Comparison of ENCODE assay signal across 8 cellular contexts in genomic region chr19:5827891-5828660, GRCh38. TPM values are rescaled to one million over a fixed set of nuclear protein-coding genes. Genes with fewer than 3 reads are reported as not detected.
DNase-seq lines count a peak whose midpoint lies in the region; ATAC-seq and TF ChIP-seq lines count a peak whose summit lies in the region.

No MANE protein-coding gene starts in this region.

- peak overlapping the region; percentile 94 to 100 (median 98) for H3K27ac Mint-ChIP-seq in naive thymus-derived CD8-positive, alpha-beta T cell

- intact Hi-C loops in OCI-LY7 (cut with micrococcal nuclease; ENCODE audit: unreplicated experiment): no loop called here

- peak; percentile 59 for ATAC-seq in GM21447 (IDR thresholded peaks at IDR 0.05; ENCODE audit: unreplicated experiment)
- ATAC-seq in naive thymus-derived CD8-positive, alpha-beta T cell: peak; percentile 81 to 84

- no peaks in the 10 kb centered on the region for H3K27me3 Mint-ChIP-seq in naive thymus-derived CD8-positive, alpha-beta T cell

- H3K79me2 ChIP-seq in OCI-LY7 (ENCODE audit: insufficient read depth, low read depth, low read length): no peaks in the 10 kb centered on the region

- CTCF ChIA-PET in OCI-LY7 (lab: Charles Lee; ENCODE audit: unreplicated experiment): interaction anchor here (1.0 kb wide), 2 partner anchors 24 kb away, joined by 3 to 4 read pairs; no protein-coding TSS in a partner anchor

- peak overlapping the region; percentile 72 for H3K4me3 ChIP-seq in OCI-LY7 (ENCODE audit: low read depth, low read length, poor library complexity, severe bottlenecking)

- no peaks in the 10 kb centered on the region for H3K9me3 ChIP-seq in OCI-LY7 (ENCODE audit: low read length)

- H3K4me2 ChIP-seq in OCI-LY7 (ENCODE audit: low read length): peak overlapping the region; percentile 95

- H3K9me3 Mint-ChIP-seq in naive thymus-derived CD8-positive, alpha-beta T cell: no peaks in the 10 kb centered on the region

- peak overlapping the region; percentile 91 for H3K27ac ChIP-seq in OCI-LY7 (ENCODE audit: low read depth, low read length, poor library complexity, severe bottlenecking)

- peaks cover 10 to 22% (median 19%) of the 10 kb centered on the region in 4 donors for H3K4me1 Mint-ChIP-seq in naive thymus-derived CD8-positive, alpha-beta T cell

- H4K20me1 ChIP-seq in OCI-LY7 (ENCODE audit: insufficient read depth, low read length): no peaks in the 10 kb centered on the region

- H3K36me3 ChIP-seq in OCI-LY7 (ENCODE audit: insufficient read depth, low read length): no peaks in the 10 kb centered on the region

- no peaks in the 10 kb centered on the region for H3K9me2 ChIP-seq in OCI-LY7 (ENCODE audit: insufficient read depth, low read length)

- H3K4me3 Mint-ChIP-seq in naive thymus-derived CD8-positive, alpha-beta T cell: peak overlapping the region; percentile 93 to 100 (median 97)

- H2AFZ ChIP-seq in OCI-LY7 (ENCODE audit: low read length): peak overlapping the region; percentile 4; the same call in 1 of the 2 replicates

- DNase-seq in D341Med (ENCODE audit: low spot score): peak; percentile 99
- peak in 75 of 76 experiments; percentile 68 to 98 (median 93) for DNase-seq in HUDEP-2 (lab: John Stamatoyannopoulos, UW; ENCODE audit: unreplicated experiment in 76 of 76)
- DNase-seq in OCI-LY7 (ENCODE audit: low spot score): peak; percentile 95
- DNase-seq in activated T-cell treated with anti-CD3 and anti-CD28 coated beads, Interleukin-2, amount 50 U/mL, for 48 hours: peak; percentile 99 to 100
- DNase-seq in fibroblast of peridontal ligament (ENCODE audit: extremely low read depth): peak; percentile 82
- peak; percentile 87 to 97 (median 94) for DNase-seq in naive thymus-derived CD8-positive, alpha-beta T cell
- DNase-seq in stimulated activated CD8-positive, alpha-beta memory T cell treated with anti-CD3 and anti-CD28 coated beads, Interleukin-7, amount 100 ng/mL, for 48 hours (ENCODE audit: extremely low read depth in 1 of 2, low read depth in 1 of 2): peak; percentile 89 to 98

- no peak for TF ChIP-seq CTCF in OCI-LY7 (conservative IDR thresholded peaks at IDR 0.05; ENCODE audit: low read length)

- BruUV-seq in OCI-LY7 (replicated peaks; lab: Mats Ljungman, UMichigan): no TSS peak

- POLR2A ChIA-PET in OCI-LY7 (lab: Charles Lee): interaction anchor here (0.6 to 2.3 kb wide), 6 partner anchors 20 to 151 kb away, joined by 3 to 11 read pairs (median 3); partner anchors contain the start of gene RANBP3
- POLR2A ChIA-PET in naive thymus-derived CD8-positive, alpha-beta T cell (lab: Charles Lee): interaction anchor here (0.5 to 3.2 kb wide), 26 partner anchors 10 to 598 kb away, joined by 3 to 71 read pairs (median 6); partner anchors contain the start of genes CATSPERD, DUS3L, FUT6 and LONP1

- no peaks in the 10 kb centered on the region for H3K36me3 Mint-ChIP-seq in naive thymus-derived CD8-positive, alpha-beta T cell

- H3K4me1 ChIP-seq in OCI-LY7 (ENCODE audit: insufficient read depth, low read length, poor library complexity, severe bottlenecking): peaks cover 37% of the 10 kb centered on the region

RNA-seq across cellular contexts. Expression of gene FUT6, which starts 11.4 kb away (rescaled TPM):
- total RNA-seq in OCI-LY7 (2014; rRNA removed; shearing (Covaris generic)): not detected in 2 replicates
- not detected in 2 replicates for total RNA-seq in OCI-LY7 (2022)
- total RNA-seq in naive thymus-derived CD8-positive, alpha-beta T cell: not detected
- polyA plus RNA-seq in naive thymus-derived CD8-positive, alpha-beta T cell: not detected

RNA-seq across cellular contexts. Expression of gene FUT3, which starts 23.2 kb away (rescaled TPM):
- 0.47 and 0.98 TPM in 2 replicates for total RNA-seq in OCI-LY7 (2014; rRNA removed; shearing (Covaris generic))
- total RNA-seq in OCI-LY7 (2022): 0.63 TPM in 1 of 2 replicates, not detected in the other
- under 1 TPM in 1 of 2 experiments, not detected in 1; 0.16 TPM for total RNA-seq in naive thymus-derived CD8-positive, alpha-beta T cell
- not detected for polyA plus RNA-seq in naive thymus-derived CD8-positive, alpha-beta T cell

RNA-seq across cellular contexts. Expression of gene NRTN, which starts 23.2 kb away (rescaled TPM):
- 3.2 and 3.9 TPM in 2 replicates for total RNA-seq in OCI-LY7 (2014; rRNA removed; shearing (Covaris generic))
- 0.49 and 1.0 TPM in 2 replicates for total RNA-seq in OCI-LY7 (2022)
- total RNA-seq in naive thymus-derived CD8-positive, alpha-beta T cell: under 1 TPM; 0.82 to 0.88 TPM
- under 1 TPM; 0.19 to 0.88 (median 0.81) TPM for polyA plus RNA-seq in naive thymus-derived CD8-positive, alpha-beta T cell

RNA-seq across cellular contexts. Expression of gene DUS3L, which starts 37.1 kb away (rescaled TPM):
- 55.8 and 63.7 TPM in 2 replicates for total RNA-seq in OCI-LY7 (2014; rRNA removed; shearing (Covaris generic))
- total RNA-seq in OCI-LY7 (2022): 59.6 and 76.9 TPM in 2 replicates
- 100 to 1,000 TPM; 113 to 116 TPM for total RNA-seq in naive thymus-derived CD8-positive, alpha-beta T cell
- polyA plus RNA-seq in naive thymus-derived CD8-positive, alpha-beta T cell: 10 to 100 TPM; 26.3 to 43.2 (median 41.1) TPM

RNA-seq across cellular contexts. Expression of gene FUT5, which starts 42.3 kb away (rescaled TPM):
- 0.09 and 0.93 TPM in 2 replicates for total RNA-seq in OCI-LY7 (2014; rRNA removed; shearing (Covaris generic))
- total RNA-seq in OCI-LY7 (2022): 0.25 and 0.37 TPM in 2 replicates
- total RNA-seq in naive thymus-derived CD8-positive, alpha-beta T cell: under 1 TPM; 0.34 to 0.38 TPM
- polyA plus RNA-seq in naive thymus-derived CD8-positive, alpha-beta T cell: under 1 TPM in 1 of 3 donors, not detected in 2; 0.10 TPM

Comparison
In these comparisons a context has a peak if more than half of its experiments do, and no peak if none do; other contexts are left out.
1. Peak in every context shown above with its lines: DNase-seq, ATAC-seq, H3K4me3 ChIP-seq and H3K27ac ChIP-seq.